Comparison of ENCODE assay signal across 1 cellular context in genomic region chr15:78831229-78832207, GRCh38.
TF ChIP-seq lines count a peak whose summit lies in the region.

No MANE protein-coding gene starts in this region.

TF ChIP-seq in IMR-90, 13 proteins besides CTCF, POLR2A, EP300 and RAD21:
- TF ChIP-seq, protein P1, sequence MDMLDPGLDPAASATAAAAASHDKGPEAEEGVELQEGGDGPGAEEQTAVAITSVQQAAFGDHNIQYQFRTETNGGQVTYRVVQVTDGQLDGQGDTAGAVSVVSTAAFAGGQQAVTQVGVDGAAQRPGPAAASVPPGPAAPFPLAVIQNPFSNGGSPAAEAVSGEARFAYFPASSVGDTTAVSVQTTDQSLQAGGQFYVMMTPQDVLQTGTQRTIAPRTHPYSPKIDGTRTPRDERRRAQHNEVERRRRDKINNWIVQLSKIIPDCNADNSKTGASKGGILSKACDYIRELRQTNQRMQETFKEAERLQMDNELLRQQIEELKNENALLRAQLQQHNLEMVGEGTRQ (IDR thresholded peaks at IDR 0.05; ENCODE audit: low read depth, low read length) = no peak
- TF ChIP-seq MXI1 (IDR thresholded peaks at IDR 0.05; ENCODE audit: borderline replicate concordance, low read depth, low read length) (no peak), MAFK (IDR thresholded peaks at IDR 0.05; ENCODE audit: low read depth, low read length) (no peak), NFE2L2 (IDR thresholded peaks at IDR 0.05; ENCODE audit: low read depth, low read length) (no peak), CEBPB (IDR thresholded peaks at IDR 0.05; ENCODE audit: low read depth, low read length) (no peak)
